Comparison of ENCODE assay signal across 10 cellular contexts in genomic region chr10:65358565-65358964, GRCh38.
DNase-seq lines count a peak whose midpoint lies in the region; ATAC-seq and TF ChIP-seq lines count a peak whose summit lies in the region.
"Had no signal": no experiment of that assay in that cellular context is flagged by ENCODE, and none has a peak within 500 bp of the region (broad histone marks: within the 10 kb centered on the region; RNA-seq: fewer than 3 reads in every experiment).

No MANE protein-coding gene starts in this region.

- TF ChIP-seq POLR2A in heart left ventricle (IDR thresholded peaks at IDR 0.05): no peak

- no peak overlapping the region for H3K4me3 Mint-ChIP-seq in glutamatergic neuron (ENCODE audit: unreplicated experiment)
- H3K4me3 Mint-ChIP-seq in type B pancreatic cell: no peak overlapping the region

- H3K36me3 Mint-ChIP-seq in glutamatergic neuron (ENCODE audit: unreplicated experiment) (no peaks in the 10 kb centered on the region), type B pancreatic cell (no peaks in the 10 kb centered on the region)

- 45 to 61% (median 55%) methylated on average over 1 of the region's 1 CpG for WGBS in heart left ventricle, 4 donors

- H3K9ac ChIP-seq in SK-N-MC (ENCODE audit: insufficient read length): no peak overlapping the region

- no peaks in the 10 kb centered on the region for H3K9me3 Mint-ChIP-seq in glutamatergic neuron (ENCODE audit: unreplicated experiment)
- no peaks in the 10 kb centered on the region for H3K9me3 Mint-ChIP-seq in type B pancreatic cell

- intact Hi-C loops in heart left ventricle (cut with DNase I): loop anchor here in 1 of 10 donors (10.0 kb wide), 1 partner anchor 726 kb away; no protein-coding TSS in a partner anchor

- no peak overlapping the region for H3K27ac Mint-ChIP-seq in glutamatergic neuron (ENCODE audit: unreplicated experiment)
- H3K27ac Mint-ChIP-seq in type B pancreatic cell: no peak overlapping the region

- no peak overlapping the region for H3K4me3 ChIP-seq in cardiac muscle cell
- H3K4me3 ChIP-seq in heart left ventricle: no peak overlapping the region
- H3K4me3 ChIP-seq in SK-N-MC: no peak overlapping the region
- H3K4me3 ChIP-seq: thoracic aorta had no signal

- peak; percentile 76 for TF ChIP-seq CTCF in cardiac muscle cell (IDR thresholded peaks at IDR 0.05; ENCODE audit: low read depth, low read length)
- TF ChIP-seq CTCF in heart left ventricle (IDR thresholded peaks at IDR 0.05): peak in 6 of 12 donors; percentile 10 to 44 (median 36)
- TF ChIP-seq CTCF in glutamatergic neuron (IDR thresholded peaks at IDR 0.05; ENCODE audit: partially characterized antibody, unreplicated experiment): peak; percentile 37
- TF ChIP-seq CTCF in type B pancreatic cell (conservative IDR thresholded peaks at IDR 0.05): peak; percentile 61

- H3K4me1 ChIP-seq in cardiac muscle cell (ENCODE audit: low read depth) (no peaks in the 10 kb centered on the region), heart left ventricle (no peaks in the 10 kb centered on the region)

- H3K27me3 ChIP-seq in cardiac muscle cell (no peaks in the 10 kb centered on the region), heart left ventricle (no peaks in the 10 kb centered on the region)

- H3K27ac ChIP-seq in cardiac muscle cell: no peak overlapping the region
- no peak overlapping the region for H3K27ac ChIP-seq in heart left ventricle
- H3K27ac ChIP-seq in SK-N-MC: no peak overlapping the region
- H3K27ac ChIP-seq: thoracic aorta had no signal

- H3K9me3 ChIP-seq in cardiac muscle cell (ENCODE audit: low read depth) (no peaks in the 10 kb centered on the region), heart left ventricle (no peaks in the 10 kb centered on the region), SK-N-MC (ENCODE audit: low read depth, low read length) (no peaks in the 10 kb centered on the region)
- H3K9me3 ChIP-seq: thoracic aorta had no signal

- H3K4me1 Mint-ChIP-seq in glutamatergic neuron (ENCODE audit: low read depth, unreplicated experiment) (peaks cover 1% of the 10 kb centered on the region), type B pancreatic cell (ENCODE audit: unreplicated experiment) (no peaks in the 10 kb centered on the region)

- H3K36me3 ChIP-seq in cardiac muscle cell (no peaks in the 10 kb centered on the region), heart left ventricle (no peaks in the 10 kb centered on the region), SK-N-MC (ENCODE audit: insufficient read depth, low read length) (no peaks in the 10 kb centered on the region)
- H3K36me3 ChIP-seq: thoracic aorta had no signal

- peak; percentile 51 to 62 for DNase-seq in cardiac muscle cell (ENCODE audit: low read depth in 1 of 2, low spot score in 1 of 2)
- DNase-seq in heart left ventricle: no peak
- DNase-seq in SK-N-MC (ENCODE audit: low read depth, low spot score): peak; percentile 1
- DNase-seq in glutamatergic neuron: peak; percentile 40
- DNase-seq in type B pancreatic cell (ENCODE audit: extremely low spot score, unreplicated experiment): no peak
- DNase-seq in SW480 (ENCODE audit: low spot score): no peak
- no peak for DNase-seq in NCI-H526 treated with DMSO at 0.1 percent for 48 hours (lab: John Stamatoyannopoulos, UW)
- DNase-seq: SHP77 treated with DMSO at 0.1 percent for 48 hours had no signal

- ATAC-seq in heart left ventricle: no peak
- no peak for ATAC-seq in HG03460 (IDR thresholded peaks at IDR 0.05; ENCODE audit: unreplicated experiment)

- H3K27me3 Mint-ChIP-seq in glutamatergic neuron (ENCODE audit: unreplicated experiment): no peaks in the 10 kb centered on the region
- peaks cover 3% of the 10 kb centered on the region for H3K27me3 Mint-ChIP-seq in type B pancreatic cell

Comparison
In these comparisons a context has a peak if more than half of its experiments do, and no peak if none do; other contexts are left out.
1. DNase-seq: peak in cardiac muscle cell (2 of 2), SK-N-MC (single experiment) and glutamatergic neuron (single experiment); none in heart left ventricle (0 of 5), type B pancreatic cell (single experiment), SW480 (single experiment) and NCI-H526 treated with DMSO at 0.1 percent for 48 hours (single experiment).